Comparison of ENCODE assay signal across 6 cellular contexts in the genomic region with DNA sequence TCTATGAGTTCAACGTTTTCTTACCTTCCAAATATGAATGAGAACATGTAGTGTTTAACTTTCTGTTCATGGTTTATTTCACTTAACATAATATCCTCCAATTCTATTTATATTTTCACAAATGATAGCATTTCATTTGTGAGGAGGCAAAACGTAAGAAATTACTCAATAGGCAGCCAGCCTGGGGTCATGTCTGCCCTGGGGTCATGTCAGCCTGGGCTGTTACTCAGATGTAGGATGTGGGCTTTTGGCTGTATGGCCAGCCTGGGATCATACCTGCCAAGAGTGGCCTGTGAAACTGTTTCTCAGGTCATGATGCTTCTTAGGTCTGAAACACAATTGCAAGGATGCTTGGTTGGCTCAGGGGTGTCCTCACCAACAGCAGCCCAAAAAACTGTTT.
"Had no signal": no experiment of that assay in that cellular context is flagged by ENCODE, and none has a peak within 500 bp of the region (broad histone marks: within the 10 kb centered on the region; RNA-seq: fewer than 3 reads in every experiment).

No MANE protein-coding gene starts in this region.

- DNase-seq: IMR-90, KBM-7 had no signal

- H3K36me3 Mint-ChIP-seq: IgD-negative memory B cell had no signal

- H3K27ac Mint-ChIP-seq: IgD-negative memory B cell had no signal

- H3K4me3 Mint-ChIP-seq: IgD-negative memory B cell had no signal

- H3K27me3 Mint-ChIP-seq: IgD-negative memory B cell had no signal

- H3K4me1 Mint-ChIP-seq: IgD-negative memory B cell had no signal

- ATAC-seq: HepG2, K562 had no signal

- H3K4me3 ChIP-seq: K562 had no signal

- H3K27ac ChIP-seq: HL-60 had no signal
